9 cellular contexts compared by ENCODE assay signal in the genomic region with DNA sequence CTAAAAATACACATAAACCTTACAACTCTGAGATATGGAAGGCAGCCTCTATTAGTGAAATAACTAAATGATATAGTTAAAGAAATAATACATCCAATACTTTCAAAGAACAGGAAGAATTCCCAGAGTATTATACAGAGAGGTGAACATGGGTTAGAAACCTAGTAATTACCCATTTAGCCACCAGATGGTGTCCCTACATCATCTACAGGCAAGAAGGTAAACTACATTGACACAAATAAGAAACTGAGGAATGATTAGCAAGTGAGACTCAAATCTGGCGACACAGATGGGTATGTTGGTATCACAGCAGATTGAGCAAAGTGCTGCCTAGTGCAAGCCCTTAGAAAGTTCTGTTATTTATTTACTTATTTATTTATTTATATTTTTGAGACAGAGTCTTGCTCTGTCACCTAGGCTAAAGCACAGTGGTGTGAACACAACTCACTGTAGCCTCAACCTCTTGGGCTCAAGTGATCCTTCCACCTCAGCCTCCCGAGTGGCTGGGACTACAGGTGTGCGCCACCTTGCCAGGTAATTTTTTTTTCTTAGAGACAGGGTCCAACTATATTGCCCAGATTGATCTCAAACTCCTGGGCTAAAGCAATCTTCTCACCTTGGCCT. TPM values are rescaled to one million over a fixed set of nuclear protein-coding genes. Genes with fewer than 3 reads are reported as not detected.
DNase-seq lines count a peak whose midpoint lies in the region; ATAC-seq and TF ChIP-seq lines count a peak whose summit lies in the region.
"Had no signal": no experiment of that assay in that cellular context is flagged by ENCODE, and none has a peak within 500 bp of the region (broad histone marks: within the 10 kb centered on the region; RNA-seq: fewer than 3 reads in every experiment).

No MANE protein-coding gene starts in this region.

- no peaks in the 10 kb centered on the region for H3K27me3 ChIP-seq in lower lobe of right lung (ENCODE audit: low read depth)
- H3K27me3 ChIP-seq: BLaER1 had no signal

- peaks cover 100% of the 10 kb centered on the region for H3K36me3 ChIP-seq in lower lobe of right lung

- ATAC-seq in lower lobe of right lung, result no peak

- intact Hi-C loops in lower lobe of right lung (cut with DNase I), result no loop called here

- TF ChIP-seq CTCF in lower lobe of right lung (IDR thresholded peaks at IDR 0.05), result peak; percentile 47

- no peak overlapping the region for H3K27ac ChIP-seq in lower lobe of right lung
- H3K27ac ChIP-seq: BLaER1 had no signal

- no peaks in the 10 kb centered on the region for H3K4me1 ChIP-seq in lower lobe of right lung
- H3K4me1 ChIP-seq: BLaER1 had no signal

- no peak overlapping the region for H3K4me3 ChIP-seq in lower lobe of right lung
- H3K4me3 ChIP-seq: BLaER1 had no signal

- H3K9me3 ChIP-seq in lower lobe of right lung, result no peaks in the 10 kb centered on the region
- H3K9me3 ChIP-seq: BLaER1 had no signal

- DNase-seq in DMS153 treated with DMSO at 0.1 percent for 48 hours (lab: John Stamatoyannopoulos, UW; ENCODE audit: unreplicated experiment), result peak; percentile 0
- no peak for DNase-seq in DMS153 (lab: John Stamatoyannopoulos, UW)
- DNase-seq in LHCN-M2 (ENCODE audit: low read depth), result peak; percentile 17
- DNase-seq in cerebellar cortex (ENCODE audit: low spot score), result peak; percentile 32
- no peak for DNase-seq in lower lobe of right lung
- DNase-seq in anterior cingulate cortex (lab: John Stamatoyannopoulos, UW), result no peak
- DNase-seq in activated naive CD4-positive, alpha-beta T cell (lab: John Stamatoyannopoulos, UW), result no peak
- DNase-seq in SIG-M5 treated with dmso at 0.1 percent for 504 hours (lab: John Stamatoyannopoulos, UW; ENCODE audit: unreplicated experiment), result no peak

RNA-seq across cellular contexts. Expression of gene NEK4, which starts 28.2 kb away (rescaled TPM):
- total RNA-seq in LHCN-M2 (2014; rRNA removed) (20.4 and 26.7 TPM in 2 replicates), lower lobe of right lung (25.1 TPM)
- polyA plus RNA-seq in LHCN-M2 (2012), result 5.9 TPM

RNA-seq across cellular contexts. Expression of gene ITIH1, which starts 34.9 kb away (rescaled TPM):
- total RNA-seq in LHCN-M2 (2014; rRNA removed) (not detected in 2 replicates), lower lobe of right lung (not detected)
- not detected for polyA plus RNA-seq in LHCN-M2 (2012)

RNA-seq across cellular contexts. Expression of gene SPCS1, which starts 36.6 kb away (rescaled TPM):
- total RNA-seq in LHCN-M2 (2014; rRNA removed), result 187 and 265 TPM in 2 replicates
- 166 TPM for polyA plus RNA-seq in LHCN-M2 (2012)
- total RNA-seq in lower lobe of right lung, result 74.6 TPM

RNA-seq across cellular contexts. Expression of gene GLT8D1, which starts 36.9 kb away (rescaled TPM):
- total RNA-seq in LHCN-M2 (2014; rRNA removed), result 77.3 and 85.2 TPM in 2 replicates
- 49.4 TPM for polyA plus RNA-seq in LHCN-M2 (2012)
- total RNA-seq in lower lobe of right lung, result 37.1 TPM

RNA-seq across cellular contexts. Expression of gene ITIH3, which starts 52.1 kb away (rescaled TPM):
- not detected in 2 replicates for total RNA-seq in LHCN-M2 (2014; rRNA removed)
- polyA plus RNA-seq in LHCN-M2 (2012), result 4.6 TPM
- total RNA-seq in lower lobe of right lung, result 4.5 TPM

Comparison
In these comparisons a context has a peak if more than half of its experiments do, and no peak if none do; other contexts are left out.
1. DNase-seq: peak in DMS153 treated with DMSO at 0.1 percent for 48 hours (single experiment), LHCN-M2 (single experiment) and cerebellar cortex (single experiment); none in DMS153 (single experiment), lower lobe of right lung (single experiment), anterior cingulate cortex (0 of 58), activated naive CD4-positive, alpha-beta T cell (0 of 4) and SIG-M5 treated with dmso at 0.1 percent for 504 hours (single experiment).